In the genomic region with DNA sequence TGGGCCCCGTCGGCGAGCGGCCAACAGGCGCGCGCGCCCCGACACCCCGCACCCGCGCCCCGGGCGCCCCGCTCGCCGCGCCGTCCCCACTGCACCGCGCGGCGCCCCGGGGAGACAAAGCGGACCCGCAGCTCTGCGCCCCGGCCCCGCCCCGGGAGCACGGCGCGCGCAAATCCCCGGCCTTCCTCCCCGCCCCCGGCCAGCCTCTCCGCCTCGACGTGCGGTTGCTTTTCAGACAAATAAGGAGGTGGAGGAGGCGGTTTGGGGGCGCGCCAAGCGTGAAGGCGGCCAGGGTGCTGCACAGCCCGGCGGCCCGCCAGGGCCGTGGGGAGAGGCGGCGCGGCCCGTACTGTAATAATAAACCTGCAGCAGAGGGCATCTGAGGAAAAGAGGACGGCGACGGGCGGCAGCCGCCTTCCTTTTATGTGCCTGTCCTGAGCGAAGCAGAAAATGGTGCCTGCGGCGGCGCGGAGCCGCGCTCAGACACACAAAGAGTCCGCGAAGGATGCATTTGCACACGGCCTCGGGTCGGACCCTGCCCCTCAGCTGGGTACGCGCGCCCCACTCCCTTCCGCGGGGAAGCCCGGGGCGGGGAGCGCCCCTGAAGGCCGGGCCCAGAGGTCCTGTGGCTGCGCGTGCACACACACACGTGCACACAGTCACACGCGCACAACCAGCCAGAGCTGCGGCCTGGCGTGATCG, we compare ENCODE assay signal across 8 cellular contexts. TPM values are rescaled to one million over a fixed set of nuclear protein-coding genes. Genes with fewer than 3 reads are reported as not detected.
DNase-seq lines count a peak whose midpoint lies in the region; FAIRE-seq and TF ChIP-seq lines count a peak whose summit lies in the region.

No MANE protein-coding gene starts in this region.

- DNase-seq in H4 (ENCODE audit: low spot score) (peak; percentile 96), LHCN-M2 (ENCODE audit: low read depth) (peak; percentile 93), SJCRH30 (peak; percentile 89 to 91), frontal cortex (ENCODE audit: low spot score in 2 of 2) (peak; percentile 71 to 75), substantia nigra (lab: John Stamatoyannopoulos, UW) (peak in 48 of 49 donors; percentile 22 to 96 (median 82))
- DNase-seq in activated naive CD4-positive, alpha-beta T cell treated with Interleukin-2 at 50 U/mL for 16 hours, result peak; percentile 58

- no peak for FAIRE-seq in frontal cortex (lab: Jason Lieb, UNC)

- TF ChIP-seq CTCF in neutrophil (IDR thresholded peaks at IDR 0.05), result no peak

- H3K36me3 ChIP-seq in ES-I3 (ENCODE audit: insufficient read depth, low read length), result no peaks in the 10 kb centered on the region
- no peaks in the 10 kb centered on the region for H3K36me3 ChIP-seq in SJCRH30
- H3K36me3 ChIP-seq in neutrophil, result no peaks in the 10 kb centered on the region

- peak overlapping the region; percentile 70 for H3K4me3 ChIP-seq in SJCRH30
- peak overlapping the region; percentile 76 to 83 for H3K4me3 ChIP-seq in neutrophil (ENCODE audit: low read depth in 1 of 2, low read length in 1 of 2)

- H3K27me3 ChIP-seq in SJCRH30 (no peaks in the 10 kb centered on the region), neutrophil (no peaks in the 10 kb centered on the region)

- peaks cover 16% of the 10 kb centered on the region for H3K4me1 ChIP-seq in ES-I3 (ENCODE audit: insufficient read depth, low read length)
- peaks cover 12% of the 10 kb centered on the region for H3K4me1 ChIP-seq in SJCRH30
- H3K4me1 ChIP-seq in neutrophil (ENCODE audit: control insufficient read depth in 1 of 2, insufficient read depth in 1 of 2, low read depth in 1 of 2, low read length in 1 of 2), result peaks cover 12 to 15% of the 10 kb centered on the region in 2 experiments

- H3K9ac ChIP-seq in ES-I3 (ENCODE audit: low read depth, low read length), result peak overlapping the region; percentile 93

- H3K27ac ChIP-seq in SJCRH30 (peak overlapping the region; percentile 96), neutrophil (peak overlapping the region; percentile 60), substantia nigra (ENCODE audit: low read depth, low read length, poor library complexity, severe bottlenecking) (peak overlapping the region; percentile 49)

- H3K9me3 ChIP-seq in ES-I3 (ENCODE audit: control insufficient read depth, insufficient read depth, low read length) (no peaks in the 10 kb centered on the region), SJCRH30 (replicated peaks) (no peaks in the 10 kb centered on the region), neutrophil (no peaks in the 10 kb centered on the region)

RNA-seq across cellular contexts. Expression of a gene that starts 0.7 kb away (rescaled TPM):
- 157 and 187 TPM in 2 replicates for total RNA-seq in H4 (2014; rRNA removed; shearing (Covaris generic))
- total RNA-seq in LHCN-M2 (2014; rRNA removed), result 90.2 and 90.5 TPM in 2 replicates
- 167 TPM for polyA plus RNA-seq in LHCN-M2 (2012)
- total RNA-seq in SJCRH30 (2014; rRNA removed; shearing (Covaris generic)), result 96.8 and 101 TPM in 2 replicates
- 536 TPM for total RNA-seq in frontal cortex

Comparison
In these comparisons a context has a peak if more than half of its experiments do, and no peak if none do; other contexts are left out.
1. Peak in every context shown above with its lines: DNase-seq, H3K4me3 ChIP-seq and H3K27ac ChIP-seq.